In the genomic region with DNA sequence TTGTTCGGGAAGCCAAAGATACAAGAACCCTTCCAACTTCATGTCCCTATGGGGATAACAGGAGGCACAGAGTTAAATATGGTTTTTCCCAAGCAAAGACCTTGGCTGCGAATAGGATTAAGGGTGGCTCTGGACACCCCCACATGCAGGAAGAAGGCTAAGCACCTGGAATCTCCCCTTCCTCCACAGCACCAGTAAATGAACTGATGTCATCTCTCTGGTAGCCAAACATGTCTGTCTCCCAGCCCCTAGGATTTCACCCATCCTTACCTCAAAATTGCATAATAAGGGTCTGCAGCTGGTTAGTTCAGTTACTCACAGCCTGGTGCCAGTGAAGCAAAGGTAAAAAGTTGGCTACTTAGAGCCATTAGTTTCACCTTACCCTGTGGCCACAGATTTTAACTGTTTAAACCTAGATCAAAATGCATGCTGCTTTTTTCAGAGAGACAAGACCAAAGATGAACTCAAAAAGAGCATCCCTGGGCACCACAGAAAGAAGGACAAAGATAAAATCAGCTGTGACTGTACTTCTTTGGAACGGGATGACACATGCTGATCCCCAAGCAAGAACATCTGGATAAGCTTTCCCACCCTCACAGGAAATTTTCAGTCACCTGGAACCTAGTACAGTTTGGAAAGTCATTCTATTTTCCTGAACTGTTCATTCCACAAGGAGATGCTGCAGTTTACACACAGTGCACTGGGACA, we compare ENCODE assay signal across 11 cellular contexts.
A peak's percentile ranks its signal among the peaks of the same experiment; 100 is the strongest.
DNase-seq lines count a peak whose midpoint lies in the region; ATAC-seq and TF ChIP-seq lines count a peak whose summit lies in the region.
"Had no signal": no experiment of that assay in that cellular context is flagged by ENCODE, and none has a peak within 500 bp of the region (broad histone marks: within the 10 kb centered on the region; RNA-seq: fewer than 3 reads in every experiment).

No MANE protein-coding gene starts in this region.

- H3K4me3 ChIP-seq in heart left ventricle (no peak overlapping the region), uterus (no peak overlapping the region)
- no peak overlapping the region for H3K4me3 ChIP-seq in effector memory CD4-positive, alpha-beta T cell (ENCODE audit: insufficient read depth, low read depth, low read length, poor library complexity, severe bottlenecking)

- WGBS in heart left ventricle, 4 donors: 44 to 67% (median 57%) methylated on average over 3 of the region's 3 CpGs

- no peak for TF ChIP-seq CTCF in heart left ventricle (IDR thresholded peaks at IDR 0.05)
- TF ChIP-seq CTCF in uterus (IDR thresholded peaks at IDR 0.05): no peak

- H3K27me3 ChIP-seq in heart left ventricle: no peaks in the 10 kb centered on the region
- no peaks in the 10 kb centered on the region for H3K27me3 ChIP-seq in uterus
- H3K27me3 ChIP-seq in effector memory CD4-positive, alpha-beta T cell (replicated peaks; ENCODE audit: control insufficient read depth, insufficient read depth, low read length, poor library complexity, severe bottlenecking): no peaks in the 10 kb centered on the region

- TF ChIP-seq POLR2A in heart left ventricle (IDR thresholded peaks at IDR 0.05): no peak
- TF ChIP-seq POLR2A in uterus (IDR thresholded peaks at IDR 0.05): no peak

- H3K9me3 ChIP-seq in heart left ventricle (no peaks in the 10 kb centered on the region), uterus (no peaks in the 10 kb centered on the region)
- H3K9me3 ChIP-seq in effector memory CD4-positive, alpha-beta T cell (ENCODE audit: control insufficient read depth, low read length): no peaks in the 10 kb centered on the region
- H3K9me3 ChIP-seq: neutrophil had no signal

- no peak for ATAC-seq in heart left ventricle
- ATAC-seq in left cardiac atrium: no peak
- no peak for ATAC-seq in left lobe of liver

- intact Hi-C loops in heart left ventricle (cut with DNase I): no loop called here
- intact Hi-C loops in left cardiac atrium (cut with DNase I): no loop called here
- intact Hi-C loops in uterus (cut with DNase I; ENCODE audit: low total_unique reads): no loop called here

- in situ Hi-C loops in G401 (cut with HindIII; ENCODE audit: low sequenced_read_pairs): no loop called here

- H3K27ac ChIP-seq in heart left ventricle (peak overlapping the region in 7 of 12 donors; percentile 2 to 75 (median 56)), uterus (peak overlapping the region; percentile 36 to 68)
- no peak overlapping the region for H3K27ac ChIP-seq in effector memory CD4-positive, alpha-beta T cell (ENCODE audit: insufficient read depth, low read length, poor library complexity, severe bottlenecking)
- H3K27ac ChIP-seq: neutrophil had no signal

- H3K36me3 ChIP-seq in heart left ventricle: peaks cover 0 to 13% (median 0%) of the 10 kb centered on the region in 9 donors
- H3K36me3 ChIP-seq in uterus: no peaks in the 10 kb centered on the region
- no peaks in the 10 kb centered on the region for H3K36me3 ChIP-seq in effector memory CD4-positive, alpha-beta T cell (ENCODE audit: control insufficient read depth, insufficient read depth, low read length)
- H3K36me3 ChIP-seq: neutrophil had no signal

- DNase-seq in heart left ventricle (no peak), left cardiac atrium (no peak), astrocyte of the hippocampus (ENCODE audit: low read depth, low spot score) (peak; percentile 82), left lobe of liver (ENCODE audit: low spot score) (peak; percentile 1), uterus (no peak), NCI-H1417 treated with DMSO at 0.1 percent for 48 hours (lab: John Stamatoyannopoulos, UW) (no peak), G401 (ENCODE audit: low spot score) (no peak)
- DNase-seq in effector memory CD4-positive, alpha-beta T cell: no peak
- DNase-seq: hypothalamus, NCI-H1930 had no signal

- peaks cover 3 to 40% (median 29%) of the 10 kb centered on the region in 12 donors for H3K4me1 ChIP-seq in heart left ventricle
- peaks cover 0 to 4% of the 10 kb centered on the region in 2 donors for H3K4me1 ChIP-seq in uterus
- H3K4me1 ChIP-seq in effector memory CD4-positive, alpha-beta T cell (ENCODE audit: control insufficient read depth, insufficient read depth, low read length, poor library complexity, severe bottlenecking): no peaks in the 10 kb centered on the region

Comparison
In these comparisons a context has a peak if more than half of its experiments do, and no peak if none do; other contexts are left out.
1. DNase-seq: peak in astrocyte of the hippocampus (single experiment) and left lobe of liver (single experiment); none in heart left ventricle (0 of 5), left cardiac atrium (single experiment), uterus (0 of 2), NCI-H1417 treated with DMSO at 0.1 percent for 48 hours (single experiment), G401 (single experiment) and effector memory CD4-positive, alpha-beta T cell (0 of 3).